12 cellular contexts compared by ENCODE assay signal in the genomic region with DNA sequence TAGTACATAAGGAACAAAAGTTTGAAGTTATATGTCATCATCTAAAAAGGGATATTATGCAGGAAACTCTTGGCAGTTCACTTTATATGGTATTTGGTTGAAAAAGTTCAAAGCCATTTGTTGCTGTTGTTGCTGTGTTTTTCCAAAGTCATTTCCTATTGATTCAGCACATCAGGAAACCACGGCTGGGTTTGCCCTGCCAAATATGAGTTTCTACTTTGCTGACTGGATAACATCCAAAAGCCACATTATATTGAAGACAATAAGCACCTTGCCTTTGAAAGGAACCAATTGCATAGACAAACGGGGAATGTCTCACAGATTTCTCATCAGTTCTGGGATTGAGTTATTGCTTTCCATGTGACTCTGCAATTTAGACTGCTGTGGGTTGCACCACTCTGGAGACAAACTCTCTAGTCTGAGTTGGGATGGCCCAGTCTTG.
DNase-seq lines count a peak whose midpoint lies in the region; ATAC-seq and TF ChIP-seq lines count a peak whose summit lies in the region.
"Had no signal": no experiment of that assay in that cellular context is flagged by ENCODE, and none has a peak within 500 bp of the region (broad histone marks: within the 10 kb centered on the region; RNA-seq: fewer than 3 reads in every experiment).

No MANE protein-coding gene starts in this region.

- no peak for TF ChIP-seq CTCF in choroid plexus epithelial cell (conservative IDR thresholded peaks at IDR 0.05; ENCODE audit: low read depth, low read length)
- no peak for TF ChIP-seq CTCF in left lung (IDR thresholded peaks at IDR 0.05)
- no peak for TF ChIP-seq CTCF in suprapubic skin (IDR thresholded peaks at IDR 0.05)
- no peak for TF ChIP-seq CTCF in GM23338 (conservative IDR thresholded peaks at IDR 0.05; ENCODE audit: low read depth in 2 of 2)

- no peak for TF ChIP-seq EP300 in suprapubic skin (IDR thresholded peaks at IDR 0.05)

- no peak overlapping the region for H3K4me3 Mint-ChIP-seq in GM23338
- H3K4me3 Mint-ChIP-seq: activated CD4-positive, alpha-beta memory T cell treated with anti-CD3 and anti-CD28 coated beads, Interleukin-2, amount 10 ng/mL, durations not matched to agents 7 days and 5 days had no signal

- no peaks in the 10 kb centered on the region for H3K79me2 ChIP-seq in GM23338 (replicated peaks; ENCODE audit: insufficient read depth)

- no peak overlapping the region for H3K4me2 ChIP-seq in GM23338

- no peaks in the 10 kb centered on the region for H3K9me2 ChIP-seq in GM23338 (ENCODE audit: insufficient read depth)

- H3K27ac Mint-ChIP-seq in GM23338 = no peak overlapping the region
- H3K27ac Mint-ChIP-seq: activated CD4-positive, alpha-beta memory T cell treated with anti-CD3 and anti-CD28 coated beads, Interleukin-2, amount 10 ng/mL, durations not matched to agents 7 days and 5 days had no signal

- peaks cover 4% of the 10 kb centered on the region; the same call in 2 of the 3 replicates for H3K4me1 Mint-ChIP-seq in GM23338
- H3K4me1 Mint-ChIP-seq: activated CD4-positive, alpha-beta memory T cell treated with anti-CD3 and anti-CD28 coated beads, Interleukin-2, amount 10 ng/mL, durations not matched to agents 7 days and 5 days had no signal

- peak; percentile 2 for DNase-seq in EL
- DNase-seq in MG63 = peak; percentile 64
- DNase-seq in choroid plexus epithelial cell (ENCODE audit: low read depth) = peak; percentile 36
- no peak for DNase-seq in left lung
- DNase-seq in suprapubic skin (ENCODE audit: low spot score in 2 of 2) = no peak
- DNase-seq in GM23338 (ENCODE audit: low spot score) = no peak
- DNase-seq: activated CD4-positive, alpha-beta memory T cell treated with anti-CD3 and anti-CD28 coated beads, Interleukin-2, amount 10 ng/mL, durations not matched to agents 7 days and 5 days; activated naive CD4-positive, alpha-beta T cell treated with anti-CD3 and anti-CD28 coated beads, Interleukin-2, amount 50 U/mL, for 16 hours; small intestine; stimulated activated CD8-positive, alpha-beta memory T cell treated with anti-CD3 and anti-CD28 coated beads, Interleukin-4, amount 100 ng/mL, for 48 hours; T-helper 1 cell had no signal

- 15% methylated on average over 2 of the region's 2 CpGs for WGBS in suprapubic skin

- no peak overlapping the region for H2AFZ ChIP-seq in GM23338

- H3K36me3 ChIP-seq in MG63 (no peaks in the 10 kb centered on the region), left lung (no peaks in the 10 kb centered on the region), suprapubic skin (no peaks in the 10 kb centered on the region), GM23338 (ENCODE audit: insufficient read depth) (no peaks in the 10 kb centered on the region)

- no peak overlapping the region for H3K4me3 ChIP-seq in MG63
- no peak overlapping the region for H3K4me3 ChIP-seq in choroid plexus epithelial cell (ENCODE audit: low read depth, low read length)
- no peak overlapping the region for H3K4me3 ChIP-seq in left lung
- no peak overlapping the region for H3K4me3 ChIP-seq in suprapubic skin
- H3K4me3 ChIP-seq in GM23338 = no peak overlapping the region

- H3K9me3 ChIP-seq in MG63 (no peaks in the 10 kb centered on the region), left lung (no peaks in the 10 kb centered on the region), suprapubic skin (no peaks in the 10 kb centered on the region)

- intact Hi-C loops in left lung (cut with DNase I) = no loop called here

- ATAC-seq in left lung = peak; percentile 33
- ATAC-seq in GM23338 = no peak
- no peak for ATAC-seq in GM19324 (IDR thresholded peaks at IDR 0.05; ENCODE audit: low FRiP score, unreplicated experiment)

- H3K27me3 Mint-ChIP-seq in GM23338 (ENCODE audit: insufficient read depth, low read depth, poor library complexity) = no peaks in the 10 kb centered on the region

- no peaks in the 10 kb centered on the region for H3K36me3 Mint-ChIP-seq in GM23338 (ENCODE audit: low read depth)

- no peaks in the 10 kb centered on the region for H3F3A ChIP-seq in GM23338 (replicated peaks; ENCODE audit: low read depth)

- H3K27ac ChIP-seq in left lung = no peak overlapping the region
- no peak overlapping the region for H3K27ac ChIP-seq in suprapubic skin
- H3K27ac ChIP-seq in GM23338 (ENCODE audit: low read depth) = no peak overlapping the region

- no peaks in the 10 kb centered on the region for H3K4me1 ChIP-seq in left lung
- no peaks in the 10 kb centered on the region for H3K4me1 ChIP-seq in suprapubic skin
- no peaks in the 10 kb centered on the region for H3K4me1 ChIP-seq in GM23338 (ENCODE audit: insufficient read depth)

- no peaks in the 10 kb centered on the region for H3K27me3 ChIP-seq in MG63
- H3K27me3 ChIP-seq in left lung = no peaks in the 10 kb centered on the region
- no peaks in the 10 kb centered on the region for H3K27me3 ChIP-seq in suprapubic skin
- H3K27me3 ChIP-seq in GM23338 (ENCODE audit: insufficient read depth) = no peaks in the 10 kb centered on the region

- H3K9me3 Mint-ChIP-seq in GM23338 = no peaks in the 10 kb centered on the region
- H3K9me3 Mint-ChIP-seq: activated CD4-positive, alpha-beta memory T cell treated with anti-CD3 and anti-CD28 coated beads, Interleukin-2, amount 10 ng/mL, durations not matched to agents 7 days and 5 days had no signal

- no peak for TF ChIP-seq POLR2A in suprapubic skin (IDR thresholded peaks at IDR 0.05)

- no peaks in the 10 kb centered on the region for H4K20me1 ChIP-seq in GM23338 (replicated peaks; ENCODE audit: insufficient read depth)

TF ChIP-seq in GM23338, 12 proteins besides CTCF, POLR2A, EP300 and RAD21:
- TF ChIP-seq, protein P1, sequence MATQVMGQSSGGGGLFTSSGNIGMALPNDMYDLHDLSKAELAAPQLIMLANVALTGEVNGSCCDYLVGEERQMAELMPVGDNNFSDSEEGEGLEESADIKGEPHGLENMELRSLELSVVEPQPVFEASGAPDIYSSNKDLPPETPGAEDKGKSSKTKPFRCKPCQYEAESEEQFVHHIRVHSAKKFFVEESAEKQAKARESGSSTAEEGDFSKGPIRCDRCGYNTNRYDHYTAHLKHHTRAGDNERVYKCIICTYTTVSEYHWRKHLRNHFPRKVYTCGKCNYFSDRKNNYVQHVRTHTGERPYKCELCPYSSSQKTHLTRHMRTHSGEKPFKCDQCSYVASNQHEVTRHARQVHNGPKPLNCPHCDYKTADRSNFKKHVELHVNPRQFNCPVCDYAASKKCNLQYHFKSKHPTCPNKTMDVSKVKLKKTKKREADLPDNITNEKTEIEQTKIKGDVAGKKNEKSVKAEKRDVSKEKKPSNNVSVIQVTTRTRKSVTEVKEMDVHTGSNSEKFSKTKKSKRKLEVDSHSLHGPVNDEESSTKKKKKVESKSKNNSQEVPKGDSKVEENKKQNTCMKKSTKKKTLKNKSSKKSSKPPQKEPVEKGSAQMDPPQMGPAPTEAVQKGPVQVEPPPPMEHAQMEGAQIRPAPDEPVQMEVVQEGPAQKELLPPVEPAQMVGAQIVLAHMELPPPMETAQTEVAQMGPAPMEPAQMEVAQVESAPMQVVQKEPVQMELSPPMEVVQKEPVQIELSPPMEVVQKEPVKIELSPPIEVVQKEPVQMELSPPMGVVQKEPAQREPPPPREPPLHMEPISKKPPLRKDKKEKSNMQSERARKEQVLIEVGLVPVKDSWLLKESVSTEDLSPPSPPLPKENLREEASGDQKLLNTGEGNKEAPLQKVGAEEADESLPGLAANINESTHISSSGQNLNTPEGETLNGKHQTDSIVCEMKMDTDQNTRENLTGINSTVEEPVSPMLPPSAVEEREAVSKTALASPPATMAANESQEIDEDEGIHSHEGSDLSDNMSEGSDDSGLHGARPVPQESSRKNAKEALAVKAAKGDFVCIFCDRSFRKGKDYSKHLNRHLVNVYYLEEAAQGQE (IDR thresholded peaks at IDR 0.05; ENCODE audit: unreplicated experiment) = no peak

Comparison
In these comparisons a context has a peak if more than half of its experiments do, and no peak if none do; other contexts are left out.
1. DNase-seq: peak in EL (single experiment), MG63 (single experiment) and choroid plexus epithelial cell (single experiment); none in left lung (0 of 2), suprapubic skin (0 of 2) and GM23338 (single experiment).